ENCODE assay signal across 24 cellular contexts in genomic region chr4:18113710-18114331, GRCh38.
"Had no signal": no experiment of that assay in that cellular context is flagged by ENCODE, and none has a peak within 500 bp of the region (broad histone marks: within the 10 kb centered on the region; RNA-seq: fewer than 3 reads in every experiment).

No MANE protein-coding gene starts in this region.

- H3K27me3 ChIP-seq: ovary, tibial nerve had no signal

- H3K36me3 ChIP-seq: gastrocnemius medialis, ovary, prostate gland, spleen, tibial nerve had no signal

- H3K27ac ChIP-seq: gastrocnemius medialis, ovary, prostate gland, spleen, tibial nerve had no signal

- ATAC-seq: activated CD8-positive, alpha-beta T cell treated with anti-CD3 and anti-CD28 coated beads for 36 hours; activated naive CD4-positive, alpha-beta T cell treated with anti-CD3 and anti-CD28 coated beads, Interleukin-2, amount 50 U/mL, for 72 hours; activated T-cell treated with anti-CD3 and anti-CD28 coated beads, Interleukin-2, amount 50 U/mL, for 4 hours; gastrocnemius medialis; left cardiac atrium; naive thymus-derived CD4-positive, alpha-beta T cell had no signal

- H3K4me3 ChIP-seq: gastrocnemius medialis, ovary, prostate gland, spleen, tibial nerve had no signal

- H3K27ac Mint-ChIP-seq: activated CD8-positive, alpha-beta T cell treated with anti-CD3 and anti-CD28 coated beads for 36 hours; activated naive CD4-positive, alpha-beta T cell treated with anti-CD3 and anti-CD28 coated beads, Interleukin-2, amount 50 U/mL, for 72 hours; activated T-helper 2 cell treated with anti-CD3 and anti-CD28 coated beads, Interferon-gamma antibody, Interleukin-2, Interleukin-4, amounts not matched to agents 10 μg/mL and 5 μg/mL and 100 μg/mL, durations not matched to agents 14 hours and 24 hours and 36 hours; mesothelial cell of epicardium; naive thymus-derived CD4-positive, alpha-beta T cell had no signal

- FAIRE-seq: bronchial epithelial cell, colon, keratinocyte had no signal

- H3K4me1 ChIP-seq: prostate gland, tibial nerve had no signal

- DNase-seq: activated CD4-positive, alpha-beta T cell treated with anti-CD3 and anti-CD28 coated beads, Interleukin-2, amount 50 U/mL, for 1 hour; activated CD4-positive, CD25-positive, alpha-beta regulatory T cell treated with anti-CD3 and anti-CD28 coated beads, Interleukin-2, amount 50 U/mL, for 72 hours; activated CD8-positive, alpha-beta T cell treated with anti-CD3 and anti-CD28 coated beads for 36 hours; activated naive CD4-positive, alpha-beta T cell; activated T-cell treated with anti-CD3 and anti-CD28 coated beads, Interleukin-2, amount 50 U/mL, for 4 hours; effector CD8-positive, alpha-beta T cell; erythroblast; gastrocnemius medialis; glutamatergic neuron; hippocampal formation; left cardiac atrium; naive thymus-derived CD4-positive, alpha-beta T cell; ovary; spleen; stimulated activated naive CD4-positive, alpha-beta T cell treated with Interleukin-2 at 50 U/mL for 16 hours; T-helper 2 cell had no signal

- H3K9me3 ChIP-seq: gastrocnemius medialis, ovary, prostate gland, spleen, tibial nerve had no signal

- H3K4me3 Mint-ChIP-seq: activated CD8-positive, alpha-beta T cell treated with anti-CD3 and anti-CD28 coated beads for 36 hours; activated T-cell treated with anti-CD3 and anti-CD28 coated beads, Interleukin-2, amount 50 U/mL, for 4 hours; mesothelial cell of epicardium; naive thymus-derived CD4-positive, alpha-beta T cell had no signal

- H3K9me3 Mint-ChIP-seq: activated CD8-positive, alpha-beta T cell treated with anti-CD3 and anti-CD28 coated beads for 36 hours; activated naive CD4-positive, alpha-beta T cell treated with anti-CD3 and anti-CD28 coated beads, Interleukin-2, amount 50 U/mL, for 72 hours; activated T-cell treated with anti-CD3 and anti-CD28 coated beads, Interleukin-2, amount 50 U/mL, for 4 hours; activated T-helper 2 cell treated with anti-CD3 and anti-CD28 coated beads, Interferon-gamma antibody, Interleukin-2, Interleukin-4, amounts not matched to agents 10 μg/mL and 5 μg/mL and 100 μg/mL, durations not matched to agents 14 hours and 24 hours and 36 hours; mesothelial cell of epicardium had no signal

- H3K4me1 Mint-ChIP-seq: naive thymus-derived CD4-positive, alpha-beta T cell had no signal

- H3K36me3 Mint-ChIP-seq: activated naive CD4-positive, alpha-beta T cell treated with anti-CD3 and anti-CD28 coated beads, Interleukin-2, amount 50 U/mL, for 72 hours; mesothelial cell of epicardium; naive thymus-derived CD4-positive, alpha-beta T cell had no signal
